Comparison of ENCODE assay signal across 1 cellular context in genomic region chr17:45149037-45149668, GRCh38.
TF ChIP-seq lines count a peak whose summit lies in the region.

No MANE protein-coding gene starts in this region.

TF ChIP-seq in GM12878, 131 proteins besides CTCF, POLR2A, EP300 and RAD21 (continues in another document):
- TF ChIP-seq EZH2 (IDR thresholded peaks at IDR 0.05; ENCODE audit: borderline replicate concordance, control insufficient read depth, low read depth, low read length) (no peak), NR2C2 (IDR thresholded peaks at IDR 0.05; ENCODE audit: borderline replicate concordance, control insufficient read depth, insufficient read length, low read depth) (no peak), CEBPZ (IDR thresholded peaks at IDR 0.05; ENCODE audit: low read depth, low read length) (no peak), SMARCA5 (IDR thresholded peaks at IDR 0.05) (peak; percentile 96), ZZZ3 (IDR thresholded peaks at IDR 0.05; ENCODE audit: control insufficient read depth, insufficient read length, low read depth) (no peak), HDAC2 (IDR thresholded peaks at IDR 0.05) (no peak), E2F8 (IDR thresholded peaks at IDR 0.05; ENCODE audit: low read depth, partially characterized antibody) (no peak), HCFC1 (IDR thresholded peaks at IDR 0.05; ENCODE audit: low read length) (no peak; the same call in 1 of the 2 replicates), ZNF207 (IDR thresholded peaks at IDR 0.05; ENCODE audit: borderline replicate concordance) (no peak), MTA3 (IDR thresholded peaks at IDR 0.05; ENCODE audit: borderline replicate concordance, low read length) (no peak), BCL3 (IDR thresholded peaks at IDR 0.05; ENCODE audit: borderline replicate concordance, insufficient read depth, low read depth, low read length, poor library complexity, severe bottlenecking) (no peak), PAX8 (IDR thresholded peaks at IDR 0.05) (no peak), MXI1 (IDR thresholded peaks at IDR 0.05; ENCODE audit: low read depth, low read length) (no peak), ZNF217 (IDR thresholded peaks at IDR 0.05) (no peak), HSF1 (IDR thresholded peaks at IDR 0.05; ENCODE audit: low read depth, low read length) (no peak), REST (IDR thresholded peaks at IDR 0.05; ENCODE audit: low read depth, low read length) (no peak), MLLT1 (IDR thresholded peaks at IDR 0.05) (no peak), USF2 (IDR thresholded peaks at IDR 0.05; ENCODE audit: borderline replicate concordance, low read depth, low read length) (no peak), MYC (IDR thresholded peaks at IDR 0.05; ENCODE audit: insufficient read depth, insufficient read length, insufficient replicate concordance, low read length, severe bottlenecking) (no peak), STAT3 (IDR thresholded peaks at IDR 0.05; ENCODE audit: low read depth, low read length) (no peak), KLF5 (IDR thresholded peaks at IDR 0.05; ENCODE audit: partially characterized antibody) (no peak), BCLAF1 (IDR thresholded peaks at IDR 0.05) (no peak), SUZ12 (IDR thresholded peaks at IDR 0.05; ENCODE audit: unreplicated experiment) (no peak), ATF3 (IDR thresholded peaks at IDR 0.05; ENCODE audit: borderline replicate concordance, extremely low read depth, low read depth, low read length) (no peak), TARDBP (IDR thresholded peaks at IDR 0.05; ENCODE audit: borderline replicate concordance) (peak; percentile 22; the same call in 1 of the 2 replicates), ETV6 (conservative IDR thresholded peaks at IDR 0.05 in 1 of 2, IDR thresholded peaks at IDR 0.05 in 1 of 2; ENCODE audit: borderline replicate concordance in 1 of 2, low read depth in 1 of 2) (0 out of 4 replicates have a peak, but pooled peaks of 1 of the 2 experiments have one; percentile 6), USF1 (IDR thresholded peaks at IDR 0.05; ENCODE audit: borderline replicate concordance, extremely low read length, insufficient read depth, low read depth, low read length) (no peak), SIX5 (IDR thresholded peaks at IDR 0.05; ENCODE audit: low read depth, low read length, severe bottlenecking) (no peak), ATF2 (IDR thresholded peaks at IDR 0.05; ENCODE audit: low read length) (no peak), SUPT20H (IDR thresholded peaks at IDR 0.05; ENCODE audit: borderline replicate concordance, control insufficient read depth, low read depth, low read length) (no peak), FOXK2 (IDR thresholded peaks at IDR 0.05) (no peak)
